ENCODE assay signal across 9 cellular contexts in genomic region chr7:116501425-116502167, GRCh38. TPM values are rescaled to one million over a fixed set of nuclear protein-coding genes. Genes with fewer than 3 reads are reported as not detected.
DNase-seq lines count a peak whose midpoint lies in the region; ATAC-seq and TF ChIP-seq lines count a peak whose summit lies in the region.
"Had no signal": no experiment of that assay in that cellular context is flagged by ENCODE, and none has a peak within 500 bp of the region (broad histone marks: within the 10 kb centered on the region; RNA-seq: fewer than 3 reads in every experiment).

No MANE protein-coding gene starts in this region.

- intact Hi-C loops in ovary (cut with DNase I), result no loop called here

- no peaks in the 10 kb centered on the region for H3K4me1 ChIP-seq in BE2C
- H3K4me1 ChIP-seq in RWPE2 (ENCODE audit: insufficient read depth, poor library complexity, severe bottlenecking), result peaks cover 45% of the 10 kb centered on the region
- peaks cover 10% of the 10 kb centered on the region for H3K4me1 ChIP-seq in ovary (ENCODE audit: insufficient read depth)

- TF ChIP-seq POLR2A in ovary (IDR thresholded peaks at IDR 0.05), result no peak

- DNase-seq in BE2C, result peak; percentile 36
- DNase-seq in RWPE2 (ENCODE audit: low spot score), result no peak
- no peak for DNase-seq in fibroblast of pulmonary artery (ENCODE audit: low read depth)
- DNase-seq in ovary, result peak in 3 of 5 donors; percentile 15 to 36 (median 32)
- no peak for DNase-seq in GF-D8 (lab: John Stamatoyannopoulos, UW)
- no peak for DNase-seq in NCI-H1417 (lab: John Stamatoyannopoulos, UW)
- DNase-seq in DMS114 treated with DMSO at 0.1 percent for 48 hours (lab: John Stamatoyannopoulos, UW; ENCODE audit: unreplicated experiment), result no peak
- no peak for DNase-seq in NCI-H1048 (lab: John Stamatoyannopoulos, UW)

- no peaks in the 10 kb centered on the region for H3K9me3 ChIP-seq in BE2C
- H3K9me3 ChIP-seq in RWPE2 (ENCODE audit: severe bottlenecking), result no peaks in the 10 kb centered on the region
- no peaks in the 10 kb centered on the region for H3K9me3 ChIP-seq in ovary

- WGBS in ovary, 3 donors, result 39 to 47% (median 45%) methylated on average over 5 of the region's 5 CpGs

- peak; percentile 26; the same call in 2 of the 3 replicates for ATAC-seq in RWPE2 (ENCODE audit: low read depth)

- no peak for TF ChIP-seq EP300 in ovary (IDR thresholded peaks at IDR 0.05)

- peak overlapping the region; percentile 96 for H3K27ac ChIP-seq in RWPE2 (ENCODE audit: poor library complexity, severe bottlenecking)
- peak overlapping the region in 1 of 2 donors; percentile 90 for H3K27ac ChIP-seq in ovary

- H3K27me3 ChIP-seq in BE2C, result peaks cover 27% of the 10 kb centered on the region
- H3K27me3 ChIP-seq in RWPE2 (ENCODE audit: insufficient read depth, poor library complexity, severe bottlenecking), result no peaks in the 10 kb centered on the region
- no peaks in the 10 kb centered on the region for H3K27me3 ChIP-seq in ovary

- H3K36me3 ChIP-seq in BE2C (no peaks in the 10 kb centered on the region), RWPE2 (ENCODE audit: low read depth) (peaks cover 64% of the 10 kb centered on the region), ovary (no peaks in the 10 kb centered on the region)

- TF ChIP-seq CTCF in BE2C (IDR thresholded peaks at IDR 0.05; ENCODE audit: low read depth, low read length) (no peak), RWPE2 (IDR thresholded peaks at IDR 0.05; ENCODE audit: poor library complexity, severe bottlenecking) (no peak), fibroblast of pulmonary artery (IDR thresholded peaks at IDR 0.05; ENCODE audit: low read length, missing control alignments) (no peak), ovary (IDR thresholded peaks at IDR 0.05) (no peak)

- no peak overlapping the region for H3K4me3 ChIP-seq in BE2C (ENCODE audit: low read depth, low read length)
- H3K4me3 ChIP-seq in RWPE2 (ENCODE audit: severe bottlenecking), result peak overlapping the region; percentile 91
- H3K4me3 ChIP-seq in fibroblast of pulmonary artery (replicated peaks; ENCODE audit: low read depth, low read length), result peak overlapping the region; percentile 67
- H3K4me3 ChIP-seq in ovary, result peak overlapping the region; percentile 60

RNA-seq across cellular contexts. Expression of gene CAV2, which starts 2.1 kb away (rescaled TPM):
- polyA plus RNA-seq in BE2C (2012; ENCODE audit: insufficient read depth, insufficient read length, low read depth), result not detected
- 10 to 100 TPM; 38.0 to 67.5 (median 53.7) TPM for total RNA-seq in ovary
- polyA plus RNA-seq in ovary, result 100 to 1,000 TPM in 1 of 2 donors, 10 to 100 TPM in 1; 46.2 to 110 TPM
- polyA plus RNA-seq: CD4-positive, alpha-beta memory T cell had no signal

RNA-seq across cellular contexts. Expression of gene CAV1, which starts 23.2 kb away (rescaled TPM):
- polyA plus RNA-seq in BE2C (2012; ENCODE audit: insufficient read depth, insufficient read length, low read depth), result not detected
- total RNA-seq in ovary, result 100 to 1,000 TPM in 4 of 7 donors, 10 to 100 TPM in 3; 47.3 to 272 (median 101) TPM
- polyA plus RNA-seq in ovary, result 100 to 1,000 TPM; 150 to 287 TPM
- total RNA-seq: CD4-positive, alpha-beta memory T cell had no signal
- polyA plus RNA-seq: CD4-positive, alpha-beta memory T cell had no signal

Comparison
In these comparisons a context has a peak if more than half of its experiments do, and no peak if none do; other contexts are left out.
1. DNase-seq: peak in BE2C (single experiment) and ovary (3 of 5); none in RWPE2 (single experiment), fibroblast of pulmonary artery (single experiment), GF-D8 (single experiment), NCI-H1417 (0 of 3), DMS114 treated with DMSO at 0.1 percent for 48 hours (single experiment) and NCI-H1048 (single experiment).